ENCODE assay signal across 2 cellular contexts in the genomic region with DNA sequence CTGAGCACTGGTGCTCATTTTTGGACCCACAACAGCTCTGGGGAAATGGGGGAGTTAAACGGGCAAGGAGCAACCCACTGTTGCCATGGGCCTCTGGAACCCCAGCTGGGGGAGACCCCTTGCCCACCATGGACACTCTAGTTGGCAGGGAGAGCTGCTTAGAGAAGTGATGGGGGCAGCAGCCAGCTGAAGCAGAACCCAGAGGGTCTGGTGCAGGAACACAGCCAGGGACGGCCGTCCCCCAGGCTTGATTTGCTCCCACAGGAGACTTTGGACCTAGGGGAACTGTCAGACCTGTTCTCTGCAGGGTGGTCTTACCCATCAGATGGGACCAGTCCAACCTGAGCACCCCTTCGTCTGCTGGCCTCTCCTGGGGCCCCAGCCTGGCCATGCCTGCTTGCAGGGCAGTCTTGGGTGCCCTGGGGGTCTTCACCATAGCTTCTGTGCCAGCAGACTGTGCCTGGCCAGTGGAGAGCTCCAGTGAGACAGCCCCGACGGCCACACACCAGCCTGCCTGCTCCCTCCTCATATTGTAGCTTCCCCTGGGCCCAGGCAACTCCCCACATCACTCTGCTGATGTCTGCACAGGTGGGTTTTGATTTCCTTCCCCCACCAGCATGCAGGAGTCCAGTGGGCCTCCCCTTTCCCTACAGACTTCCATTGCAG.
TF ChIP-seq lines count a peak whose summit lies in the region.

No MANE protein-coding gene starts in this region.

TF ChIP-seq in H1, 55 proteins besides CTCF, POLR2A, EP300 and RAD21:
- TF ChIP-seq, protein P1, sequence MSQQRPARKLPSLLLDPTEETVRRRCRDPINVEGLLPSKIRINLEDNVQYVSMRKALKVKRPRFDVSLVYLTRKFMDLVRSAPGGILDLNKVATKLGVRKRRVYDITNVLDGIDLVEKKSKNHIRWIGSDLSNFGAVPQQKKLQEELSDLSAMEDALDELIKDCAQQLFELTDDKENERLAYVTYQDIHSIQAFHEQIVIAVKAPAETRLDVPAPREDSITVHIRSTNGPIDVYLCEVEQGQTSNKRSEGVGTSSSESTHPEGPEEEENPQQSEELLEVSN (IDR thresholded peaks at IDR 0.05), result no peak
- TF ChIP-seq POLR2AphosphoS5 (IDR thresholded peaks at IDR 0.05; ENCODE audit: low read depth, low read length), result no peak
- no peak for TF ChIP-seq SIRT6 (IDR thresholded peaks at IDR 0.05; ENCODE audit: low read length)
- TF ChIP-seq TAF1 (IDR thresholded peaks at IDR 0.05; ENCODE audit: low read depth, low read length), result no peak
- TF ChIP-seq GTF2F1 (IDR thresholded peaks at IDR 0.05; ENCODE audit: borderline replicate concordance, low read depth, low read length), result no peak
- TF ChIP-seq HDAC2 (IDR thresholded peaks at IDR 0.05; ENCODE audit: borderline replicate concordance in 1 of 2, low read depth in 2 of 2, low read length in 2 of 2), result no peak

TF ChIP-seq in WTC11, 78 proteins besides CTCF, POLR2A, EP300 and RAD21:
- TF ChIP-seq, protein P2, sequence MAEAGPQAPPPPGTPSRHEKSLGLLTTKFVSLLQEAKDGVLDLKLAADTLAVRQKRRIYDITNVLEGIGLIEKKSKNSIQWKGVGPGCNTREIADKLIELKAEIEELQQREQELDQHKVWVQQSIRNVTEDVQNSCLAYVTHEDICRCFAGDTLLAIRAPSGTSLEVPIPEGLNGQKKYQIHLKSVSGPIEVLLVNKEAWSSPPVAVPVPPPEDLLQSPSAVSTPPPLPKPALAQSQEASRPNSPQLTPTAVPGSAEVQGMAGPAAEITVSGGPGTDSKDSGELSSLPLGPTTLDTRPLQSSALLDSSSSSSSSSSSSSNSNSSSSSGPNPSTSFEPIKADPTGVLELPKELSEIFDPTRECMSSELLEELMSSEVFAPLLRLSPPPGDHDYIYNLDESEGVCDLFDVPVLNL (CRISPR knock-in tag; IDR thresholded peaks at IDR 0.05; ENCODE audit: borderline replicate concordance, low read depth), result no peak
- no peak for TF ChIP-seq TEAD4 (CRISPR knock-in tag; IDR thresholded peaks at IDR 0.05)
- TF ChIP-seq, protein P3, sequence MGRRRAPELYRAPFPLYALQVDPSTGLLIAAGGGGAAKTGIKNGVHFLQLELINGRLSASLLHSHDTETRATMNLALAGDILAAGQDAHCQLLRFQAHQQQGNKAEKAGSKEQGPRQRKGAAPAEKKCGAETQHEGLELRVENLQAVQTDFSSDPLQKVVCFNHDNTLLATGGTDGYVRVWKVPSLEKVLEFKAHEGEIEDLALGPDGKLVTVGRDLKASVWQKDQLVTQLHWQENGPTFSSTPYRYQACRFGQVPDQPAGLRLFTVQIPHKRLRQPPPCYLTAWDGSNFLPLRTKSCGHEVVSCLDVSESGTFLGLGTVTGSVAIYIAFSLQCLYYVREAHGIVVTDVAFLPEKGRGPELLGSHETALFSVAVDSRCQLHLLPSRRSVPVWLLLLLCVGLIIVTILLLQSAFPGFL (CRISPR knock-in tag; IDR thresholded peaks at IDR 0.05; ENCODE audit: borderline replicate concordance), result no peak
- no peak for TF ChIP-seq FOXJ3 (CRISPR knock-in tag; IDR thresholded peaks at IDR 0.05; ENCODE audit: borderline replicate concordance)
- no peak for TF ChIP-seq NFATC4 (CRISPR knock-in tag; IDR thresholded peaks at IDR 0.05)
- no peak for TF ChIP-seq RELA (CRISPR knock-in tag; IDR thresholded peaks at IDR 0.05; ENCODE audit: borderline replicate concordance)
- TF ChIP-seq CBFB (CRISPR knock-in tag; IDR thresholded peaks at IDR 0.05; ENCODE audit: low read depth), result no peak
- TF ChIP-seq NFYB (CRISPR knock-in tag; conservative IDR thresholded peaks at IDR 0.05; ENCODE audit: low read depth), result no peak
- TF ChIP-seq, protein P4, sequence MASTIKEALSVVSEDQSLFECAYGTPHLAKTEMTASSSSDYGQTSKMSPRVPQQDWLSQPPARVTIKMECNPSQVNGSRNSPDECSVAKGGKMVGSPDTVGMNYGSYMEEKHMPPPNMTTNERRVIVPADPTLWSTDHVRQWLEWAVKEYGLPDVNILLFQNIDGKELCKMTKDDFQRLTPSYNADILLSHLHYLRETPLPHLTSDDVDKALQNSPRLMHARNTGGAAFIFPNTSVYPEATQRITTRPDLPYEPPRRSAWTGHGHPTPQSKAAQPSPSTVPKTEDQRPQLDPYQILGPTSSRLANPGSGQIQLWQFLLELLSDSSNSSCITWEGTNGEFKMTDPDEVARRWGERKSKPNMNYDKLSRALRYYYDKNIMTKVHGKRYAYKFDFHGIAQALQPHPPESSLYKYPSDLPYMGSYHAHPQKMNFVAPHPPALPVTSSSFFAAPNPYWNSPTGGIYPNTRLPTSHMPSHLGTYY (CRISPR knock-in tag; IDR thresholded peaks at IDR 0.05), result no peak
- TF ChIP-seq, protein P5, sequence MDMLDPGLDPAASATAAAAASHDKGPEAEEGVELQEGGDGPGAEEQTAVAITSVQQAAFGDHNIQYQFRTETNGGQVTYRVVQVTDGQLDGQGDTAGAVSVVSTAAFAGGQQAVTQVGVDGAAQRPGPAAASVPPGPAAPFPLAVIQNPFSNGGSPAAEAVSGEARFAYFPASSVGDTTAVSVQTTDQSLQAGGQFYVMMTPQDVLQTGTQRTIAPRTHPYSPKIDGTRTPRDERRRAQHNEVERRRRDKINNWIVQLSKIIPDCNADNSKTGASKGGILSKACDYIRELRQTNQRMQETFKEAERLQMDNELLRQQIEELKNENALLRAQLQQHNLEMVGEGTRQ (CRISPR knock-in tag; IDR thresholded peaks at IDR 0.05), result no peak
- no peak for TF ChIP-seq FOXP1 (CRISPR knock-in tag; IDR thresholded peaks at IDR 0.05; ENCODE audit: borderline replicate concordance)
- no peak for TF ChIP-seq GABPB1 (CRISPR knock-in tag; IDR thresholded peaks at IDR 0.05)
- TF ChIP-seq ZNF121 (CRISPR knock-in tag; IDR thresholded peaks at IDR 0.05), result no peak
- no peak for TF ChIP-seq MYBL2 (CRISPR knock-in tag; IDR thresholded peaks at IDR 0.05)
- TF ChIP-seq GTF2I (CRISPR knock-in tag; conservative IDR thresholded peaks at IDR 0.05), result no peak
- TF ChIP-seq ATF1 (CRISPR knock-in tag; IDR thresholded peaks at IDR 0.05), result no peak
- TF ChIP-seq HMGA2 (CRISPR knock-in tag; IDR thresholded peaks at IDR 0.05), result no peak
- TF ChIP-seq JUN (CRISPR knock-in tag; IDR thresholded peaks at IDR 0.05), result no peak
- TF ChIP-seq, protein P6, sequence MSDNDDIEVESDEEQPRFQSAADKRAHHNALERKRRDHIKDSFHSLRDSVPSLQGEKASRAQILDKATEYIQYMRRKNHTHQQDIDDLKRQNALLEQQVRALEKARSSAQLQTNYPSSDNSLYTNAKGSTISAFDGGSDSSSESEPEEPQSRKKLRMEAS (CRISPR knock-in tag; IDR thresholded peaks at IDR 0.05), result no peak
- no peak for TF ChIP-seq SMAD3 (CRISPR knock-in tag; IDR thresholded peaks at IDR 0.05; ENCODE audit: borderline replicate concordance)
TF ChIP-seq in WTC11: peak in this region for 0.
